17 cellular contexts compared by ENCODE assay signal in the genomic region with DNA sequence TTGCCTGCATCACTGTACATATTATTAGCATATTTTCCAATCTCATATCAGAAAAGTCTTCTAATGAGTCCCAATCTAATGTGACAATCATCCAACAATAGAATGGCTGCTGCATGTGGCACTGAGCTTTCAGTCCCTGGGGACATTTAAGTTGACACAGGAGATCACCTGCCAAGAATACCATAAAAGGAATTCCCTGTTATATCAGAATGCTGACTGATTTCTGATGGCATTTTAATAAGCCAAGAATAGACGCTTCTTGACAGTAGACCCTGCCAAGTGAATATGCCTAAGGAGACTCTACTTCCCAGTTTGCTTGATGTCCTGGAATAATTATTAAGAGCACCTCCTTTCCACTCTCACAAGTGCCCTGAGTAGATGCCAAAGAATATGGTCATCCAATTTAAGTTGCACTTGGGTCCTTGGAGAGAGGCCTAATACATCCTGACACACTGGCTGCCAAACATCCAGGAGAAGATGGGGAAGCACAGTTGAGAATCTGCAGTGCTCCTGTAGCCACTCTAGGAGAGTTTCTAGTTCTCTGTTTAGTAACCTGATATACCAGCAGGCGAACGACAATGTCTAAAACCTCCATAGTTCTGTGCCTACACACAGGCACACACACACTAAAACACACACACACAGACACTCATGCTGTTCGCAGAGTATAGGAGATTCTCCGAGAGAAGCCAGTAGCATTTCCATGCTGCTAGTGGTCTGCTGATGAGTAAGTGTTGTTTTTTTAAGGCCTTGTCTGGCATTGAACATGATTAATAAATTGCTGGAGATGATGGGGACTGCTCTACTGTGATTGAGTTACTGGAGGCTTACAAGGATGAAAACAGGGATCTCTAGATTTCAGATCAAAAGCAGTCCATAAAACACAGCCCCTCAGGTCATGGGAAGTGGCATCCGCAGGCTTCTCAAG.
DNase-seq lines count a peak whose midpoint lies in the region; ATAC-seq and TF ChIP-seq lines count a peak whose summit lies in the region.
"Had no signal": no experiment of that assay in that cellular context is flagged by ENCODE, and none has a peak within 500 bp of the region (broad histone marks: within the 10 kb centered on the region; RNA-seq: fewer than 3 reads in every experiment).

No MANE protein-coding gene starts in this region.

- H3K4me3 ChIP-seq in PC-3 (ENCODE audit: low read length), result no peak overlapping the region
- H3K4me3 ChIP-seq in muscle layer of colon (ENCODE audit: low read depth in 1 of 2, low read length in 2 of 2), result no peak overlapping the region
- H3K4me3 ChIP-seq: body of pancreas, mucosa of descending colon, pancreas had no signal

- H3K36me3 Mint-ChIP-seq in HFFc6 (ENCODE audit: low read depth), result peaks cover 17% of the 10 kb centered on the region

- H3K27ac Mint-ChIP-seq in HFFc6, result peak overlapping the region; percentile 68
- H3K27ac Mint-ChIP-seq: stimulated activated naive CD8-positive, alpha-beta T cell treated with anti-CD3 and anti-CD28 coated beads, Interleukin-15, Interleukin-2, amounts not matched to agents 100 ng/mL and 50 ng/mL, for 24 hours had no signal

- H3K9me2 ChIP-seq in PC-3 (replicated peaks; ENCODE audit: low read length), result no peaks in the 10 kb centered on the region

- H3K36me3 ChIP-seq in PC-3 (ENCODE audit: low read depth, low read length) (no peaks in the 10 kb centered on the region), muscle layer of colon (ENCODE audit: insufficient read depth, low read length) (no peaks in the 10 kb centered on the region)
- H3K36me3 ChIP-seq: pancreas had no signal

- H3K4me1 Mint-ChIP-seq in HFFc6 (ENCODE audit: low read depth), result peaks cover 61% of the 10 kb centered on the region

- no peaks in the 10 kb centered on the region for H3F3A ChIP-seq in PC-3 (ENCODE audit: low read length, unreplicated experiment)

- no peaks in the 10 kb centered on the region for H4K20me1 ChIP-seq in PC-3 (ENCODE audit: low read length)

- no peak for TF ChIP-seq POLR2A in GM18505 (IDR thresholded peaks at IDR 0.05; ENCODE audit: borderline replicate concordance, extremely low read depth, insufficient read depth, insufficient read length)

- DNase-seq in HFFc6 (peak; percentile 72), PC-3 (no peak), posterior cingulate gyrus (no peak)
- DNase-seq: activated CD4-positive, alpha-beta T cell treated with anti-CD3 and anti-CD28 coated beads for 1 hour; body of pancreas; COR-L47; mucosa of descending colon; pancreas; SHP77 treated with DMSO at 0.1 percent for 48 hours; stimulated activated CD4-positive, alpha-beta T cell treated with anti-CD3 and anti-CD28 coated beads, Interleukin-12 subunit alpha, Interleukin-12 subunit beta, amount 100 ng/mL, for 4 hours had no signal

- H3K27ac ChIP-seq in 22Rv1, result peak overlapping the region; percentile 65
- no peak overlapping the region for H3K27ac ChIP-seq in PC-3 (ENCODE audit: low read length)
- H3K27ac ChIP-seq in muscle layer of colon (ENCODE audit: low read depth, low read length), result peak overlapping the region; percentile 52
- H3K27ac ChIP-seq: body of pancreas, KMS-11, pancreas had no signal

- CTCF ChIA-PET in PC-3 (lab: Charles Lee), result no interaction called here

- H3K4me3 Mint-ChIP-seq in HFFc6, result 0 out of 2 replicates have a peak overlapping the region, but pooled peaks have one; percentile 3
- H3K4me3 Mint-ChIP-seq: stimulated activated naive CD8-positive, alpha-beta T cell treated with anti-CD3 and anti-CD28 coated beads, Interleukin-15, Interleukin-2, amounts not matched to agents 100 ng/mL and 50 ng/mL, for 24 hours had no signal

- no peak overlapping the region for H2AFZ ChIP-seq in PC-3 (ENCODE audit: low read length)

- H3K9ac ChIP-seq in PC-3 (ENCODE audit: low read length) (no peak overlapping the region), muscle layer of colon (ENCODE audit: low read length) (no peak overlapping the region)
- H3K9ac ChIP-seq: KMS-11 had no signal

- H3K4me2 ChIP-seq in PC-3 (ENCODE audit: low read length), result no peak overlapping the region
- H3K4me2 ChIP-seq: KMS-11 had no signal

- no peaks in the 10 kb centered on the region for H3K27me3 ChIP-seq in PC-3 (ENCODE audit: low read length)
- H3K27me3 ChIP-seq in muscle layer of colon (ENCODE audit: control insufficient read depth in 1 of 2, insufficient read depth in 2 of 2, low read length in 2 of 2), result no peaks in the 10 kb centered on the region
- H3K27me3 ChIP-seq: body of pancreas, pancreas had no signal

- H3K79me2 ChIP-seq in PC-3 (ENCODE audit: low read length), result no peaks in the 10 kb centered on the region

- intact Hi-C loops in PC-3 (cut with micrococcal nuclease), result no loop called here
- intact Hi-C loops in posterior cingulate gyrus (cut with DNase I), result no loop called here

- H3K4me1 ChIP-seq in PC-3 (ENCODE audit: insufficient read depth, low read length), result peaks cover 15% of the 10 kb centered on the region
- H3K4me1 ChIP-seq in muscle layer of colon (ENCODE audit: insufficient read depth, low read length), result peaks cover 53% of the 10 kb centered on the region

- H3K27me3 Mint-ChIP-seq in HFFc6 (ENCODE audit: insufficient read depth), result no peaks in the 10 kb centered on the region; the same call in 1 of the 2 replicates
- H3K27me3 Mint-ChIP-seq: stimulated activated naive CD8-positive, alpha-beta T cell treated with anti-CD3 and anti-CD28 coated beads, Interleukin-15, Interleukin-2, amounts not matched to agents 100 ng/mL and 50 ng/mL, for 24 hours had no signal

- ATAC-seq in PC-3 (peak; percentile 20; the same call in 1 of the 2 replicates), GM18505 (IDR thresholded peaks at IDR 0.05; ENCODE audit: unreplicated experiment) (no peak), HG03571 (IDR thresholded peaks at IDR 0.05; ENCODE audit: unreplicated experiment) (no peak), HG03097 (IDR thresholded peaks at IDR 0.05; ENCODE audit: low FRiP score, unreplicated experiment) (no peak)
- ATAC-seq: body of pancreas, mucosa of descending colon had no signal

- no TSS peak for BruUV-seq in PC-3 (replicated peaks; lab: Mats Ljungman, UMichigan)

- H3K9me3 ChIP-seq in PC-3 (ENCODE audit: low read length) (no peaks in the 10 kb centered on the region), muscle layer of colon (ENCODE audit: low read length) (no peaks in the 10 kb centered on the region)
- H3K9me3 ChIP-seq: body of pancreas, mucosa of descending colon, pancreas had no signal

- POLR2A ChIA-PET in PC-3 (lab: Charles Lee; ENCODE audit: unreplicated experiment), result interaction anchor here (0.6 kb wide), 1 partner anchor 107 kb away, joined by 5 read pairs; no protein-coding TSS in a partner anchor

- no peak for TF ChIP-seq CTCF in 22Rv1 (IDR thresholded peaks at IDR 0.05)
- no peak for TF ChIP-seq CTCF in HFFc6 (IDR thresholded peaks at IDR 0.05)
- no peak for TF ChIP-seq CTCF in PC-3 (conservative IDR thresholded peaks at IDR 0.05; ENCODE audit: low read depth, low read length)

- H3K9me3 Mint-ChIP-seq in HFFc6, result no peaks in the 10 kb centered on the region
- H3K9me3 Mint-ChIP-seq: stimulated activated naive CD8-positive, alpha-beta T cell treated with anti-CD3 and anti-CD28 coated beads, Interleukin-15, Interleukin-2, amounts not matched to agents 100 ng/mL and 50 ng/mL, for 24 hours had no signal
